19 cellular contexts compared by ENCODE assay signal in genomic region chr14:74080820-74081460, GRCh38. TPM values are rescaled to one million over a fixed set of nuclear protein-coding genes. Genes with fewer than 3 reads are reported as not detected.
DNase-seq lines count a peak whose midpoint lies in the region; ATAC-seq and TF ChIP-seq lines count a peak whose summit lies in the region.
"Had no signal": no experiment of that assay in that cellular context is flagged by ENCODE, and none has a peak within 500 bp of the region (broad histone marks: within the 10 kb centered on the region; RNA-seq: fewer than 3 reads in every experiment).

No MANE protein-coding gene starts in this region.

- H3K4me1 ChIP-seq in right cardiac atrium (ENCODE audit: control insufficient read depth, insufficient read depth, low read length) (peaks cover 4% of the 10 kb centered on the region), HAP-1 (peaks cover 9% of the 10 kb centered on the region)

- no peaks in the 10 kb centered on the region for H3K27me3 Mint-ChIP-seq in type B pancreatic cell
- H3K27me3 Mint-ChIP-seq in activated naive CD8-positive, alpha-beta T cell treated with anti-CD3 and anti-CD28 coated beads for 36 hours, result no peaks in the 10 kb centered on the region

- ATAC-seq in right cardiac atrium, result no peak
- no peak for ATAC-seq in Right ventricle myocardium superior (ENCODE audit: poor library complexity)
- ATAC-seq in stimulated activated effector memory CD8-positive, alpha-beta T cell treated with anti-CD3 and anti-CD28 coated beads, Interleukin-12 subunit alpha, Interleukin-12 subunit beta, amount 100 ng/mL, for 72 hours, result no peak
- ATAC-seq: PC-3 had no signal

- H3K9me3 ChIP-seq in right cardiac atrium (ENCODE audit: control insufficient read depth, low read length) (no peaks in the 10 kb centered on the region), HAP-1 (no peaks in the 10 kb centered on the region)

- H3K4me3 ChIP-seq in right cardiac atrium (ENCODE audit: low read length) (no peak overlapping the region), HAP-1 (no peak overlapping the region)

- intact Hi-C loops in right cardiac atrium (cut with DNase I), result no loop called here
- intact Hi-C loops in Right ventricle myocardium superior (cut with DNase I), result no loop called here

- H3K27ac ChIP-seq in right cardiac atrium (ENCODE audit: low read length), result peak overlapping the region; percentile 58
- H3K27ac ChIP-seq: C4-2B, RWPE1 had no signal

- DNase-seq in right cardiac atrium (no peak), Right ventricle myocardium superior (no peak), glomerular visceral epithelial cell (ENCODE audit: extremely low spot score) (peak; percentile 26), lung microvascular endothelial cell (ENCODE audit: low read depth in 2 of 2) (peak; percentile 22 to 46), type B pancreatic cell (ENCODE audit: extremely low spot score, unreplicated experiment) (no peak), HAP-1 (ENCODE audit: low spot score in 2 of 2) (no peak)
- DNase-seq in stimulated activated effector memory CD8-positive, alpha-beta T cell treated with anti-CD3 and anti-CD28 coated beads, Interleukin-12 subunit alpha, Interleukin-12 subunit beta, amount 100 ng/mL, for 72 hours (ENCODE audit: low spot score in 2 of 2), result no peak
- no peak for DNase-seq in activated naive CD8-positive, alpha-beta T cell treated with anti-CD3 and anti-CD28 coated beads for 36 hours
- DNase-seq: 8988T, DMS 273 treated with DMSO at 0.1 percent for 48 hours, GOT3, KBM-7, NCI-H1417 treated with DMSO at 0.1 percent for 48 hours, NCI-H1930, NCI-H510A, NCI-H774, PC-3 had no signal

- no peak for TF ChIP-seq CTCF in type B pancreatic cell (conservative IDR thresholded peaks at IDR 0.05)

- peak overlapping the region; percentile 15 for H3K4me3 Mint-ChIP-seq in type B pancreatic cell
- no peak overlapping the region for H3K4me3 Mint-ChIP-seq in stimulated activated effector memory CD8-positive, alpha-beta T cell treated with anti-CD3 and anti-CD28 coated beads, Interleukin-12 subunit alpha, Interleukin-12 subunit beta, amount 100 ng/mL, for 72 hours
- H3K4me3 Mint-ChIP-seq in activated naive CD8-positive, alpha-beta T cell treated with anti-CD3 and anti-CD28 coated beads for 36 hours, result no peak overlapping the region

- WGBS in right cardiac atrium, result 61% methylated on average over 4 of the region's 4 CpGs

- no peaks in the 10 kb centered on the region; the same call in 1 of the 2 replicates for H3K36me3 ChIP-seq in HAP-1 (replicated peaks)

- H3K4me1 Mint-ChIP-seq in type B pancreatic cell (ENCODE audit: unreplicated experiment), result peaks cover 29% of the 10 kb centered on the region
- H3K4me1 Mint-ChIP-seq in stimulated activated effector memory CD8-positive, alpha-beta T cell treated with anti-CD3 and anti-CD28 coated beads, Interleukin-12 subunit alpha, Interleukin-12 subunit beta, amount 100 ng/mL, for 72 hours, result peaks cover 16% of the 10 kb centered on the region
- peaks cover 21% of the 10 kb centered on the region for H3K4me1 Mint-ChIP-seq in activated naive CD8-positive, alpha-beta T cell treated with anti-CD3 and anti-CD28 coated beads for 36 hours

- no peaks in the 10 kb centered on the region for H3K36me3 Mint-ChIP-seq in type B pancreatic cell
- H3K36me3 Mint-ChIP-seq in stimulated activated effector memory CD8-positive, alpha-beta T cell treated with anti-CD3 and anti-CD28 coated beads, Interleukin-12 subunit alpha, Interleukin-12 subunit beta, amount 100 ng/mL, for 72 hours, result peaks cover 21% of the 10 kb centered on the region
- no peaks in the 10 kb centered on the region for H3K36me3 Mint-ChIP-seq in activated naive CD8-positive, alpha-beta T cell treated with anti-CD3 and anti-CD28 coated beads for 36 hours

- H3K9me3 Mint-ChIP-seq in type B pancreatic cell, result no peaks in the 10 kb centered on the region
- no peaks in the 10 kb centered on the region for H3K9me3 Mint-ChIP-seq in stimulated activated effector memory CD8-positive, alpha-beta T cell treated with anti-CD3 and anti-CD28 coated beads, Interleukin-12 subunit alpha, Interleukin-12 subunit beta, amount 100 ng/mL, for 72 hours
- no peaks in the 10 kb centered on the region for H3K9me3 Mint-ChIP-seq in activated naive CD8-positive, alpha-beta T cell treated with anti-CD3 and anti-CD28 coated beads for 36 hours

- no peaks in the 10 kb centered on the region for H3K27me3 ChIP-seq in right cardiac atrium (ENCODE audit: control insufficient read depth, insufficient read depth)
- H3K27me3 ChIP-seq in HAP-1 (ENCODE audit: low read depth), result no peaks in the 10 kb centered on the region

- no peak overlapping the region for H3K27ac Mint-ChIP-seq in type B pancreatic cell
- no peak overlapping the region for H3K27ac Mint-ChIP-seq in stimulated activated effector memory CD8-positive, alpha-beta T cell treated with anti-CD3 and anti-CD28 coated beads, Interleukin-12 subunit alpha, Interleukin-12 subunit beta, amount 100 ng/mL, for 72 hours
- H3K27ac Mint-ChIP-seq in activated naive CD8-positive, alpha-beta T cell treated with anti-CD3 and anti-CD28 coated beads for 36 hours, result no peak overlapping the region

- in situ Hi-C loops in HAP-1 (cut with MboI; ENCODE audit: low sequenced_read_pairs), result no loop called here

RNA-seq across cellular contexts. Expression of gene ALDH6A1, which starts 3.3 kb away (rescaled TPM):
- total RNA-seq in right cardiac atrium, result 10 to 100 TPM; 27.0 to 58.0 (median 31.9) TPM
- polyA plus RNA-seq in right cardiac atrium, result 15.3 TPM
- total RNA-seq in Right ventricle myocardium superior, result 56.9 TPM
- total RNA-seq in lung microvascular endothelial cell, result 9.8 and 17.9 TPM in 2 replicates
- total RNA-seq in type B pancreatic cell (ENCODE audit: low replicate concordance), result 28.2 and 67.2 TPM in 2 replicates
- 10 to 100 TPM in 1 of 2 experiments, 1 to 10 TPM in 1; 9.3 to 10.1 TPM for total RNA-seq in activated naive CD8-positive, alpha-beta T cell treated with anti-CD3 and anti-CD28 coated beads for 36 hours

RNA-seq across cellular contexts. Expression of gene LIN52, which starts 3.8 kb away (rescaled TPM):
- total RNA-seq in right cardiac atrium (1 to 10 TPM; 7.1 to 9.2 (median 7.8) TPM), Right ventricle myocardium superior (5.6 TPM), lung microvascular endothelial cell (6.5 and 10.3 TPM in 2 replicates), type B pancreatic cell (ENCODE audit: low replicate concordance) (6.9 and 15.1 TPM in 2 replicates)
- polyA plus RNA-seq in right cardiac atrium, result 5.5 TPM
- total RNA-seq in activated naive CD8-positive, alpha-beta T cell treated with anti-CD3 and anti-CD28 coated beads for 36 hours, result 10 to 100 TPM; 11.1 to 12.4 TPM

Comparison
In these comparisons a context has a peak if more than half of its experiments do, and no peak if none do; other contexts are left out.
1. DNase-seq: peak in glomerular visceral epithelial cell (single experiment) and lung microvascular endothelial cell (2 of 2); none in right cardiac atrium (0 of 3), Right ventricle myocardium superior (single experiment), type B pancreatic cell (single experiment), stimulated activated effector memory CD8-positive, alpha-beta T cell treated with anti-CD3 and anti-CD28 coated beads, Interleukin-12 subunit alpha, Interleukin-12 subunit beta, amount 100 ng/mL, for 72 hours (0 of 2), HAP-1 (0 of 2) and activated naive CD8-positive, alpha-beta T cell treated with anti-CD3 and anti-CD28 coated beads for 36 hours (single experiment).